15 cellular contexts compared by ENCODE assay signal in the genomic region with DNA sequence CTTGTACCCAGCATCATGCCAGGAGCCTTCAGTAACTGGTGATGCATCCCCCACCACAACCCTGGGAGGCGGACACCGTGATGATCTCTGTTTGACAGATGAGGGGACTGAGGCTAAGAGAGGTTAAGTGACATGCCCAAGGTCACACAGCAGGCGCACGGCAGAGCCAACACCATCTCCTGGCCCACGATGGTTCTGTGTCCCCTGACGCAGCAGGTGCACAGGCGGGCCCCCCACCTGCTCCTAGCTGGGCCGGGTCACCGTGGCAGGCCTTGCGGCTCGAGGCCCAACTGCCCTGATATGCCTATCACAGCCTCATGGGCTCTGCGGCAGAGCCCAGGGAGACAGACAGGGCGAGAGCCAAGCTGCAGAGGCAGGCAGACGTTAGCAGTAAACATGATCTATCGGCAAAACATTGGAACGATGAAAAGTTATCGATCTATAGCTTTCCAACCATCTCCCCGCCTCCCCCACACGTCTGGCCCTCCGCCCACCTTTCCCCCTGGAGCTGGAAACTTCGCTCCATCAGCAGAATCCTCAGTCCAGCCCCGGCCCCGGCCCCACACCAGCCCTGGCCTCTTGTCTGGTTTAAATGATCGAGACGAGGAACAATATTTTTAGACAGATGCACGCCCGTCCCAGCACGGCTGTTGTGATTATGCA.
A peak's percentile ranks its signal among the peaks of the same experiment; 100 is the strongest.
DNase-seq lines count a peak whose midpoint lies in the region; ATAC-seq, FAIRE-seq and TF ChIP-seq lines count a peak whose summit lies in the region.
"Had no signal": no experiment of that assay in that cellular context is flagged by ENCODE, and none has a peak within 500 bp of the region (broad histone marks: within the 10 kb centered on the region; RNA-seq: fewer than 3 reads in every experiment).

No MANE protein-coding gene starts in this region.

- no peak overlapping the region for H3K4ac ChIP-seq in H1 (replicated peaks; ENCODE audit: insufficient read length, low read depth, low read length)

- no peak overlapping the region for H4K5ac ChIP-seq in H1 (ENCODE audit: insufficient read length, low read depth, low read length)

- H3K9me3 ChIP-seq in BLaER1 (no peaks in the 10 kb centered on the region), HCT116 (ENCODE audit: control insufficient read depth in 1 of 2, insufficient read depth in 1 of 2, low read depth in 1 of 2, low read length in 2 of 2) (no peaks in the 10 kb centered on the region), H1 (ENCODE audit: insufficient read depth in 2 of 2, low read depth in 1 of 2, low read length in 1 of 2) (no peaks in the 10 kb centered on the region), osteoblast (ENCODE audit: low read depth, low read length) (no peaks in the 10 kb centered on the region)
- H3K9me3 ChIP-seq in effector memory CD4-positive, alpha-beta T cell (ENCODE audit: control insufficient read depth, low read length), result no peaks in the 10 kb centered on the region

- H3K14ac ChIP-seq in H1 (ENCODE audit: insufficient read length), result no peak overlapping the region

- no peak for DNase-seq in HCT116 (ENCODE audit: low read depth, low spot score)
- no peak for DNase-seq in H1 (ENCODE audit: low read depth in 1 of 2, low spot score in 2 of 2)
- peak; percentile 77 for DNase-seq in osteoblast (ENCODE audit: insufficient read length, low spot score, missing footprints)
- no peak for DNase-seq in T1000 (lab: John Stamatoyannopoulos, UW)
- DNase-seq in effector memory CD4-positive, alpha-beta T cell, result no peak
- DNase-seq in AML-193 (lab: John Stamatoyannopoulos, UW), result no peak
- DNase-seq: BE2C; CD4-positive, alpha-beta memory T cell; DMS153; DMS79; GDM1 had no signal

- H4K20me1 ChIP-seq in BLaER1 (peaks cover 11% of the 10 kb centered on the region; the same call in 1 of the 2 replicates), HCT116 (ENCODE audit: insufficient read depth) (no peaks in the 10 kb centered on the region; the same call in 1 of the 2 replicates), H1 (replicated peaks in 1 of 2; ENCODE audit: control insufficient read depth in 1 of 2, insufficient read depth in 2 of 2, low read length in 2 of 2) (no peaks in the 10 kb centered on the region), osteoblast (ENCODE audit: insufficient read depth, low read length) (no peaks in the 10 kb centered on the region)

- CTCF ChIA-PET in HCT116 (lab: Charles Lee) (no interaction called here), H1 (lab: Charles Lee; ENCODE audit: partially characterized antibody) (no interaction called here)

- H3K9me2 ChIP-seq in HCT116 (ENCODE audit: insufficient read depth), result no peaks in the 10 kb centered on the region

- no peak overlapping the region for H2BK20ac ChIP-seq in H1 (ENCODE audit: low read length)

- POLR2A ChIA-PET in HCT116 (lab: Charles Lee), result no interaction called here
- POLR2A ChIA-PET in H1 (lab: Charles Lee; ENCODE audit: partially characterized antibody), result no interaction called here

- H4K8ac ChIP-seq in H1 (ENCODE audit: extremely low read depth, insufficient read depth, low read length), result peak overlapping the region; percentile 80; the same call in 1 of the 2 replicates

- H3K27ac ChIP-seq in BLaER1 (no peak overlapping the region), HCT116 (ENCODE audit: low read depth, low read length) (no peak overlapping the region), H1 (ENCODE audit: low read depth, low read length) (no peak overlapping the region), osteoblast (ENCODE audit: low read depth, low read length) (no peak overlapping the region)
- H3K27ac ChIP-seq in effector memory CD4-positive, alpha-beta T cell (ENCODE audit: insufficient read depth, low read length, poor library complexity, severe bottlenecking), result no peak overlapping the region

- H3K4me2 ChIP-seq in BLaER1, result peak overlapping the region; percentile 67
- no peak overlapping the region for H3K4me2 ChIP-seq in HCT116 (ENCODE audit: low read length)
- H3K4me2 ChIP-seq in H1 (ENCODE audit: insufficient read depth in 1 of 2, low read depth in 2 of 2, low read length in 2 of 2), result no peak overlapping the region
- H3K4me2 ChIP-seq in osteoblast (ENCODE audit: insufficient read depth, low read length), result no peak overlapping the region
- H3K4me2 ChIP-seq: GM23338 had no signal

- H3K56ac ChIP-seq in H1 (replicated peaks; ENCODE audit: insufficient read length, low read depth, low read length), result no peak overlapping the region

- H3K79me1 ChIP-seq in H1 (ENCODE audit: low read depth, low read length), result no peaks in the 10 kb centered on the region

- no peak overlapping the region for H3K4me3 ChIP-seq in BLaER1
- no peak overlapping the region for H3K4me3 ChIP-seq in HCT116 (replicated peaks in 1 of 2; ENCODE audit: low read depth in 1 of 2, low read length in 2 of 2)
- no peak overlapping the region for H3K4me3 ChIP-seq in H1 (ENCODE audit: extremely low read depth in 1 of 4, insufficient read depth in 2 of 4, low read depth in 3 of 4, low read length in 4 of 4)
- H3K4me3 ChIP-seq in osteoblast (ENCODE audit: insufficient read depth, low read length), result no peak overlapping the region
- H3K4me3 ChIP-seq in effector memory CD4-positive, alpha-beta T cell (ENCODE audit: insufficient read depth, low read depth, low read length, poor library complexity, severe bottlenecking), result no peak overlapping the region
- H3K4me3 ChIP-seq: GM23338 had no signal

- no peak overlapping the region for H3K18ac ChIP-seq in H1 (ENCODE audit: extremely low read depth, low read length)

- H2BK15ac ChIP-seq in H1 (ENCODE audit: low read length), result no peak overlapping the region

- TF ChIP-seq RAD21 in HCT116 (IDR thresholded peaks at IDR 0.05; ENCODE audit: low read depth), result no peak
- TF ChIP-seq RAD21 in H1 (IDR thresholded peaks at IDR 0.05 in 1 of 2, conservative IDR thresholded peaks at IDR 0.05 in 1 of 2; ENCODE audit: low read depth in 2 of 2, low read length in 2 of 2), result no peak

- WGBS in H1 (ENCODE audit: extremely low coverage in 1 of 2, insufficient coverage in 1 of 2, insufficient read length in 1 of 2, insufficient replicate concordance in 2 of 2, low coverage in 1 of 2, low lambda C conversion rate in 2 of 2, missing lambda C conversion rate in 1 of 2), 2 experiments, result 90% methylated on average over 25 of the region's 28 CpGs; no CpG with 5 or more reads in 1 of the 2 experiments

- no peak overlapping the region for H2BK5ac ChIP-seq in H1 (ENCODE audit: low read depth, low read length)

- H3K4me1 ChIP-seq in BLaER1 (peaks cover 86% of the 10 kb centered on the region), HCT116 (ENCODE audit: control insufficient read depth in 1 of 2, insufficient read depth in 2 of 2, low read length in 2 of 2) (peaks cover 5 to 11% of the 10 kb centered on the region in 2 experiments; a peak in 1 of 4 replicates), H1 (replicated peaks in 1 of 4; ENCODE audit: control insufficient read depth in 3 of 4, insufficient read depth in 4 of 4, low read length in 3 of 4) (peaks cover 0 to 3% (median 0%) of the 10 kb centered on the region in 4 experiments; a peak in 3 of 7 replicates), osteoblast (ENCODE audit: insufficient read depth, low read length) (no peaks in the 10 kb centered on the region)
- peaks cover 12% of the 10 kb centered on the region for H3K4me1 ChIP-seq in effector memory CD4-positive, alpha-beta T cell (ENCODE audit: control insufficient read depth, insufficient read depth, low read length, poor library complexity, severe bottlenecking)

- no peak for TF ChIP-seq EP300 in H1 (IDR thresholded peaks at IDR 0.05; ENCODE audit: borderline replicate concordance in 1 of 2, low read depth in 2 of 2, low read length in 2 of 2)

- H4K91ac ChIP-seq in H1 (replicated peaks; ENCODE audit: insufficient read length, low read length), result no peak overlapping the region

- H2BK120ac ChIP-seq in H1 (replicated peaks; ENCODE audit: low read depth, low read length), result no peak overlapping the region

- H2AFZ ChIP-seq in HCT116 (ENCODE audit: low read depth, low read length, poor library complexity, severe bottlenecking), result no peak overlapping the region
- no peak overlapping the region for H2AFZ ChIP-seq in H1 (ENCODE audit: low read length)
- no peak overlapping the region for H2AFZ ChIP-seq in osteoblast (ENCODE audit: low read length)
- H2AFZ ChIP-seq: GM23338 had no signal

- BruUV-seq in HCT116 (replicated peaks; lab: Mats Ljungman, UMichigan), result no TSS peak

- H3K79me2 ChIP-seq in HCT116 (ENCODE audit: insufficient read depth, low read length) (peaks cover 18% of the 10 kb centered on the region), H1 (ENCODE audit: control insufficient read depth in 1 of 2, insufficient read depth in 2 of 2, low read length in 2 of 2) (no peaks in the 10 kb centered on the region), osteoblast (ENCODE audit: insufficient read depth, low read length) (no peaks in the 10 kb centered on the region)

- TF ChIP-seq CTCF in HCT116 (IDR thresholded peaks at IDR 0.05 in 2 of 3, conservative IDR thresholded peaks at IDR 0.05 in 1 of 3; ENCODE audit: borderline replicate concordance in 1 of 3, insufficient read depth in 1 of 3, low read depth in 2 of 3, low read length in 2 of 3), result no peak
- TF ChIP-seq CTCF in H1 (IDR thresholded peaks at IDR 0.05; ENCODE audit: control extremely low read depth in 1 of 3, insufficient read depth in 1 of 3, low read depth in 1 of 3, low read length in 3 of 3), result no peak
- TF ChIP-seq CTCF in osteoblast (IDR thresholded peaks at IDR 0.05; ENCODE audit: extremely low read depth, low read depth, low read length), result no peak

- H3K27me3 ChIP-seq in BLaER1 (no peaks in the 10 kb centered on the region), HCT116 (ENCODE audit: insufficient read depth, low read length) (peaks cover 24% of the 10 kb centered on the region; the same call in 1 of the 2 replicates), H1 (replicated peaks in 1 of 4; ENCODE audit: control insufficient read depth in 3 of 4, extremely low read depth in 1 of 4, insufficient read depth in 3 of 4, low read length in 3 of 4) (no peaks in the 10 kb centered on the region; a peak in 1 of 7 replicates), osteoblast (ENCODE audit: insufficient read depth, low read length) (peaks cover 15% of the 10 kb centered on the region)
- no peaks in the 10 kb centered on the region for H3K27me3 ChIP-seq in effector memory CD4-positive, alpha-beta T cell (replicated peaks; ENCODE audit: control insufficient read depth, insufficient read depth, low read length, poor library complexity, severe bottlenecking)
- H3K27me3 ChIP-seq: BE2C had no signal

- TF ChIP-seq POLR2A in HCT116 (IDR thresholded peaks at IDR 0.05; ENCODE audit: borderline replicate concordance, extremely low read depth, insufficient read depth, insufficient read length) (no peak), H1 (IDR thresholded peaks at IDR 0.05; ENCODE audit: control extremely low read depth in 1 of 2, low read depth in 2 of 2, low read length in 2 of 2) (no peak)

- no peak overlapping the region for H2BK12ac ChIP-seq in H1 (ENCODE audit: low read depth, low read length)

- H3K9ac ChIP-seq in BLaER1, result no peak overlapping the region
- H3K9ac ChIP-seq in HCT116 (ENCODE audit: low read length), result no peak overlapping the region
- H3K9ac ChIP-seq in H1 (replicated peaks in 1 of 4; ENCODE audit: extremely low read depth in 1 of 4, low read depth in 3 of 4, low read length in 3 of 4), result no peak overlapping the region

- no peak overlapping the region for H3K23ac ChIP-seq in H1 (ENCODE audit: insufficient read length)

- intact Hi-C loops in HCT116 (cut with micrococcal nuclease), result loop anchor here (10.0 kb wide), 1 partner anchor 161 kb away; the partner anchor contains the start of gene PSMG3

- ATAC-seq in HCT116, result peak; percentile 4; the same call in 1 of the 2 replicates
- ATAC-seq: GM23338 had no signal

- no peak for FAIRE-seq in H1 (lab: Jason Lieb, UNC)
- FAIRE-seq: GM12892, GM18507 had no signal

- no peaks in the 10 kb centered on the region for H3K23me2 ChIP-seq in H1 (ENCODE audit: low read depth, low read length)

- H3K36me3 ChIP-seq in BLaER1 (no peaks in the 10 kb centered on the region), HCT116 (ENCODE audit: control insufficient read depth in 1 of 2, insufficient read depth in 2 of 2, low read length in 2 of 2) (peaks cover 0 to 15% of the 10 kb centered on the region in 2 experiments; a peak in 1 of 4 replicates), H1 (ENCODE audit: control insufficient read depth in 2 of 4, insufficient read depth in 4 of 4, low read length in 3 of 4) (no peaks in the 10 kb centered on the region), osteoblast (ENCODE audit: insufficient read depth, low read length) (no peaks in the 10 kb centered on the region)
- H3K36me3 ChIP-seq in effector memory CD4-positive, alpha-beta T cell (ENCODE audit: control insufficient read depth, insufficient read depth, low read length), result no peaks in the 10 kb centered on the region
- H3K36me3 ChIP-seq: BE2C had no signal

- no peak overlapping the region for H2AK5ac ChIP-seq in H1 (ENCODE audit: low read depth, low read length)

- RAD21 ChIA-PET in HCT116 (lab: Charles Lee; ENCODE audit: low non-redundant PET in 1 of 2, low total read pairs in 2 of 2, uncharacterized antibody in 2 of 2, unreplicated experiment in 2 of 2), result no interaction called here
